Comparison of ENCODE assay signal across 8 cellular contexts in the genomic region with DNA sequence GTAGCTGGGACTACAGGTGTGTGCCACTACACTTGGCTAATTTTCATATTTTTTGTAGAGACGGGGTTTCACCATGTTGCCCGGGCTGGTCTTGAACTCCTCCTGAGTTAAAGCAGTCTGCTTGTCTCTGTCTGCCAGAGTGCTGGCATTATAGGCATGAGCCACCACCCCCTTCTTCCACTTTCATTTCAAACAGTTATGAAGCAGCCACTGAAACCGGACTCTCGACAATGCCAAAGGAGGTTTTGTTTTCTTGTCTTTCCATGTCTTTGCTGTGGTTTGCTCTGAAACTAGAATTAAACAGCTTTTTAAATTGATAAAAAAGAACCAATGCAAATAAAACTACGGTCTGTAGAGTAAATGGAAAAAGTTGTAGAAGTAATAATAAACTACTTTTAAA. TPM values are rescaled to one million over a fixed set of nuclear protein-coding genes. Genes with fewer than 3 reads are reported as not detected.
DNase-seq lines count a peak whose midpoint lies in the region; ATAC-seq and TF ChIP-seq lines count a peak whose summit lies in the region.

No MANE protein-coding gene starts in this region.

- H3K4me2 ChIP-seq in OCI-LY7 (ENCODE audit: low read length) (peak overlapping the region; percentile 55), PC-3 (ENCODE audit: low read length) (no peak overlapping the region)

- peak overlapping the region; percentile 26 for H3K4me3 ChIP-seq in OCI-LY7 (ENCODE audit: low read depth, low read length, poor library complexity, severe bottlenecking)
- H3K4me3 ChIP-seq in left lung: no peak overlapping the region
- no peak overlapping the region for H3K4me3 ChIP-seq in PC-3 (ENCODE audit: low read length)

- H3K79me2 ChIP-seq in OCI-LY7 (ENCODE audit: insufficient read depth, low read depth, low read length) (peaks cover 100% of the 10 kb centered on the region), PC-3 (ENCODE audit: low read length) (peaks cover 93% of the 10 kb centered on the region)

- ATAC-seq in GM18502 (IDR thresholded peaks at IDR 0.05; ENCODE audit: poor library complexity, unreplicated experiment) (peak; percentile 91), left lung (peak; percentile 68), PC-3 (no peak)

- H4K20me1 ChIP-seq in OCI-LY7 (ENCODE audit: insufficient read depth, low read length) (peaks cover 4% of the 10 kb centered on the region; the same call in 1 of the 2 replicates), PC-3 (ENCODE audit: low read length) (peaks cover 13% of the 10 kb centered on the region)

- DNase-seq in H4 (ENCODE audit: low spot score): peak; percentile 14
- DNase-seq in OCI-LY7 (ENCODE audit: low spot score): peak; percentile 51
- no peak for DNase-seq in left lung
- DNase-seq in GM03348 (ENCODE audit: low spot score): no peak
- no peak for DNase-seq in DMS79 treated with DMSO at 0.1 percent for 48 hours (lab: John Stamatoyannopoulos, UW)
- DNase-seq in PC-3: no peak
- DNase-seq in amniotic stem cell (lab: John Stamatoyannopoulos, UW): no peak

- CTCF ChIA-PET in OCI-LY7 (lab: Charles Lee; ENCODE audit: unreplicated experiment): no interaction called here
- CTCF ChIA-PET in PC-3 (lab: Charles Lee): no interaction called here

- H3F3A ChIP-seq in PC-3 (ENCODE audit: low read length, unreplicated experiment): no peaks in the 10 kb centered on the region

- H3K9ac ChIP-seq in PC-3 (ENCODE audit: low read length): no peak overlapping the region

- H3K4me1 ChIP-seq in OCI-LY7 (ENCODE audit: insufficient read depth, low read length, poor library complexity, severe bottlenecking) (peaks cover 57% of the 10 kb centered on the region), left lung (peaks cover 0 to 78% of the 10 kb centered on the region in 2 donors), PC-3 (ENCODE audit: insufficient read depth, low read length) (no peaks in the 10 kb centered on the region)

- no peak for TF ChIP-seq CTCF in OCI-LY7 (conservative IDR thresholded peaks at IDR 0.05; ENCODE audit: low read length)
- TF ChIP-seq CTCF in left lung (IDR thresholded peaks at IDR 0.05): no peak
- TF ChIP-seq CTCF in PC-3 (conservative IDR thresholded peaks at IDR 0.05; ENCODE audit: low read depth, low read length): no peak

- H3K9me3 ChIP-seq in OCI-LY7 (ENCODE audit: low read length): no peaks in the 10 kb centered on the region; the same call in 1 of the 2 replicates
- no peaks in the 10 kb centered on the region for H3K9me3 ChIP-seq in left lung
- no peaks in the 10 kb centered on the region for H3K9me3 ChIP-seq in PC-3 (ENCODE audit: low read length)

- H2AFZ ChIP-seq in OCI-LY7 (ENCODE audit: low read length) (no peak overlapping the region), PC-3 (ENCODE audit: low read length) (no peak overlapping the region)

- POLR2A ChIA-PET in OCI-LY7 (lab: Charles Lee) (interaction anchor here (1.0 to 2.1 kb wide), 3 partner anchors 18 to 40 kb away, joined by 3 to 7 read pairs (median 6); no protein-coding TSS in a partner anchor), PC-3 (lab: Charles Lee; ENCODE audit: unreplicated experiment) (no interaction called here)

- H3K27ac ChIP-seq in OCI-LY7 (ENCODE audit: low read depth, low read length, poor library complexity, severe bottlenecking): peak overlapping the region; percentile 44
- peak overlapping the region in 1 of 2 donors; percentile 14 for H3K27ac ChIP-seq in left lung
- no peak overlapping the region for H3K27ac ChIP-seq in PC-3 (ENCODE audit: low read length)

- no TSS peak for BruUV-seq in OCI-LY7 (replicated peaks; lab: Mats Ljungman, UMichigan)
- no TSS peak for BruUV-seq in PC-3 (replicated peaks; lab: Mats Ljungman, UMichigan)

- H3K9me2 ChIP-seq in OCI-LY7 (ENCODE audit: insufficient read depth, low read length) (no peaks in the 10 kb centered on the region), PC-3 (replicated peaks; ENCODE audit: low read length) (no peaks in the 10 kb centered on the region)

- H3K27me3 ChIP-seq in left lung (no peaks in the 10 kb centered on the region), PC-3 (ENCODE audit: low read length) (no peaks in the 10 kb centered on the region)

- H3K36me3 ChIP-seq in OCI-LY7 (ENCODE audit: insufficient read depth, low read length) (peaks cover 61% of the 10 kb centered on the region), left lung (peaks cover 0 to 10% of the 10 kb centered on the region in 2 donors), PC-3 (ENCODE audit: low read depth, low read length) (no peaks in the 10 kb centered on the region)

- intact Hi-C loops in OCI-LY7 (cut with micrococcal nuclease; ENCODE audit: unreplicated experiment): no loop called here
- intact Hi-C loops in left lung (cut with DNase I): no loop called here
- intact Hi-C loops in PC-3 (cut with micrococcal nuclease): no loop called here

RNA-seq across cellular contexts. Expression of a gene that starts 30.4 kb away (rescaled TPM):
- total RNA-seq in H4 (2014; rRNA removed; shearing (Covaris generic)): 122 and 159 TPM in 2 replicates
- 100 and 101 TPM in 2 replicates for total RNA-seq in OCI-LY7 (2014; rRNA removed; shearing (Covaris generic))
- total RNA-seq in OCI-LY7 (2022) (164 and 166 TPM in 2 replicates), left lung (100 to 1,000 TPM; 137 to 171 TPM), PC-3 (2014; rRNA removed) (98.0 and 103 TPM in 2 replicates)

RNA-seq across cellular contexts. Expression of a gene that starts 45.6 kb away (rescaled TPM):
- 57.0 and 89.9 TPM in 2 replicates for total RNA-seq in H4 (2014; rRNA removed; shearing (Covaris generic))
- 106 and 113 TPM in 2 replicates for total RNA-seq in OCI-LY7 (2014; rRNA removed; shearing (Covaris generic))
- 122 and 126 TPM in 2 replicates for total RNA-seq in OCI-LY7 (2022)
- 10 to 100 TPM; 28.3 to 38.9 TPM for total RNA-seq in left lung
- 89.3 and 106 TPM in 2 replicates for total RNA-seq in PC-3 (2014; rRNA removed)

Comparison
In these comparisons a context has a peak if more than half of its experiments do, and no peak if none do; other contexts are left out.
1. DNase-seq: peak in H4 (single experiment) and OCI-LY7 (single experiment); none in left lung (0 of 2), GM03348 (single experiment), DMS79 treated with DMSO at 0.1 percent for 48 hours (single experiment), PC-3 (single experiment) and amniotic stem cell (single experiment).